In genomic region chr9:96854877-96855273, GRCh38 we compare ENCODE assay signal across 8 cellular contexts. TPM values are rescaled to one million over a fixed set of nuclear protein-coding genes. Genes with fewer than 3 reads are reported as not detected.
DNase-seq lines count a peak whose midpoint lies in the region; TF ChIP-seq lines count a peak whose summit lies in the region.

No MANE protein-coding gene starts in this region.

- peak overlapping the region; percentile 88 for H3K9ac ChIP-seq in Karpas-422 (ENCODE audit: low read length)

- no peaks in the 10 kb centered on the region for H3K9me2 ChIP-seq in Karpas-422 (replicated peaks; ENCODE audit: insufficient read depth, low read length)

- H3K4me1 ChIP-seq in BE2C, result no peaks in the 10 kb centered on the region
- H3K4me1 ChIP-seq in Karpas-422 (ENCODE audit: low read length), result peaks cover 19% of the 10 kb centered on the region
- peaks cover 5% of the 10 kb centered on the region for H3K4me1 ChIP-seq in ectodermal cell (ENCODE audit: control insufficient read depth, insufficient read depth, low read length)

- H3K27ac Mint-ChIP-seq in nephron, result peak overlapping the region in 1 of 3 experiments; percentile 83

- H3K27me3 ChIP-seq in BE2C, result no peaks in the 10 kb centered on the region
- no peaks in the 10 kb centered on the region for H3K27me3 ChIP-seq in Karpas-422 (ENCODE audit: low read length)
- H3K27me3 ChIP-seq in ectodermal cell (ENCODE audit: control insufficient read depth, insufficient read depth, low read length, poor library complexity, severe bottlenecking), result no peaks in the 10 kb centered on the region

- H2AFZ ChIP-seq in Karpas-422 (ENCODE audit: low read length), result 0 out of 2 replicates have a peak overlapping the region, but pooled peaks have one; percentile 77

- H3K27ac ChIP-seq in Karpas-422 (ENCODE audit: low read length) (no peak overlapping the region), ectodermal cell (ENCODE audit: insufficient read depth, low read depth, low read length, poor library complexity, severe bottlenecking) (no peak overlapping the region)

- DNase-seq in BE2C (no peak), Karpas-422 (no peak), NCI-H2107 (lab: John Stamatoyannopoulos, UW) (no peak), NCI-H446 treated with DMSO at 0.1 percent for 48 hours (lab: John Stamatoyannopoulos, UW) (no peak)
- DNase-seq in stimulated activated CD4-positive, alpha-beta T cell treated with anti-CD3 and anti-CD28 coated beads, Interleukin-12 subunit alpha, Interleukin-12 subunit beta, amount 100 ng/mL, for 4 hours, result no peak
- DNase-seq in activated CD4-positive, alpha-beta T cell treated with anti-CD3 and anti-CD28 coated beads for 1 hour, result no peak

- H3K4me2 ChIP-seq in Karpas-422 (ENCODE audit: low read depth, low read length, poor library complexity, severe bottlenecking), result peak overlapping the region; percentile 80

- H3K9me3 Mint-ChIP-seq in nephron, result peaks cover 2% of the 10 kb centered on the region

- H3K36me3 ChIP-seq in BE2C (no peaks in the 10 kb centered on the region), Karpas-422 (ENCODE audit: insufficient read depth, low read length) (peaks cover 23% of the 10 kb centered on the region), ectodermal cell (ENCODE audit: control insufficient read depth, insufficient read depth, low read length) (no peaks in the 10 kb centered on the region)

- no peaks in the 10 kb centered on the region for H3K27me3 Mint-ChIP-seq in nephron (ENCODE audit: low read depth)

- H3K9me3 ChIP-seq in BE2C, result no peaks in the 10 kb centered on the region
- H3K9me3 ChIP-seq in Karpas-422 (ENCODE audit: low read length), result peaks cover 3% of the 10 kb centered on the region
- no peaks in the 10 kb centered on the region for H3K9me3 ChIP-seq in ectodermal cell (ENCODE audit: control insufficient read depth, low read length)

- H3K79me2 ChIP-seq in Karpas-422 (ENCODE audit: low read length), result peaks cover 44% of the 10 kb centered on the region

- no peak for TF ChIP-seq CTCF in BE2C (IDR thresholded peaks at IDR 0.05; ENCODE audit: low read depth, low read length)
- TF ChIP-seq CTCF in nephron (IDR thresholded peaks at IDR 0.05; ENCODE audit: unreplicated experiment in 3 of 3), result no peak

- H3K4me3 Mint-ChIP-seq in nephron, result peak overlapping the region; percentile 73 to 81 (median 75)

- 32 to 41% methylated on average over 4 to 9 of the region's 10 CpGs for WGBS in ectodermal cell, 2 experiments

- H4K20me1 ChIP-seq in Karpas-422 (ENCODE audit: insufficient read depth, low read depth, low read length), result no peaks in the 10 kb centered on the region

- peak overlapping the region; percentile 67 for H3K4me3 ChIP-seq in BE2C (ENCODE audit: low read depth, low read length)
- H3K4me3 ChIP-seq in Karpas-422 (ENCODE audit: low read length), result peak overlapping the region; percentile 84
- peak overlapping the region; percentile 74 for H3K4me3 ChIP-seq in ectodermal cell (ENCODE audit: insufficient read depth, low read depth, low read length)

- H3K4me1 Mint-ChIP-seq in nephron, result peaks cover 22% of the 10 kb centered on the region

- peaks cover 18% of the 10 kb centered on the region for H3K36me3 Mint-ChIP-seq in nephron (ENCODE audit: low read depth)

RNA-seq across cellular contexts. Expression of gene ZNF782, which starts 0.6 kb away (rescaled TPM):
- 3.4 TPM for polyA plus RNA-seq in BE2C (2012; ENCODE audit: insufficient read depth, insufficient read length, low read depth)
- 8.9 and 11.0 TPM in 2 replicates for total RNA-seq in Karpas-422 (2014; rRNA removed; shearing (Covaris generic); ENCODE audit: low replicate concordance)
- 5.8 TPM for polyA plus RNA-seq in ectodermal cell (2013, experiment 1 of 4)
- 6.0 TPM for polyA plus RNA-seq in ectodermal cell (2013, experiment 2 of 4)
- 4.5 TPM for polyA plus RNA-seq in ectodermal cell (2013, experiment 3 of 4)
- 5.9 TPM for polyA plus RNA-seq in ectodermal cell (2013, experiment 4 of 4)
